In the genomic region with DNA sequence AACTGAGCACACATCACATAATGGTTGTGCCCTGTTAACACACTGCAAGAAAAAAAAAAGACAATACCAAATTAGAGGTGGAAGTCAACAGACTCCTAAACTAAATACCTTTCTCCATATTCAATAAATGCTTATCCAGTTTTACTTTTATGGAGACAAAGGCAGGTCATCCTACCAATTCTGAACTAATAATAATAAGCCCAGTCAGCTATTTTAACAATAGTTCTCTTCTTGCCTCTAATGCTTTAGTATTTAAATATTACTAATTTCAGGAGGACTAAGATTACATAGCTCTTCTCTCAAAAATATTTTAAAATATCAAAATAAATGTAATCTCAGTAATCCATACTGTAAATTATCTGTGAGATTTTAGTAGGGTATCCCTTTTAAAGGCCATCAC, we compare ENCODE assay signal across 14 cellular contexts. TPM values are rescaled to one million over a fixed set of nuclear protein-coding genes. Genes with fewer than 3 reads are reported as not detected.
DNase-seq lines count a peak whose midpoint lies in the region; ATAC-seq, FAIRE-seq and TF ChIP-seq lines count a peak whose summit lies in the region.
"Had no signal": no experiment of that assay in that cellular context is flagged by ENCODE, and none has a peak within 500 bp of the region (broad histone marks: within the 10 kb centered on the region; RNA-seq: fewer than 3 reads in every experiment).

No MANE protein-coding gene starts in this region.

- no peak for TF ChIP-seq RAD21 in K562 (CRISPR knock-in tag; conservative IDR thresholded peaks at IDR 0.05 in 1 of 2, IDR thresholded peaks at IDR 0.05 in 1 of 2)

- H3K27ac ChIP-seq in K562 (ENCODE audit: extremely low read depth, low read depth, low read length): no peak overlapping the region
- peak overlapping the region; percentile 90 for H3K27ac ChIP-seq in substantia nigra (ENCODE audit: low read depth, low read length, poor library complexity, severe bottlenecking)
- H3K27ac ChIP-seq: 22Rv1; BLaER1 treated with 17β-estradiol and CSF1 and Interleukin-3, amounts not matched to agents 10 nM and 100 nM had no signal

- peak overlapping the region; percentile 62 for H3K27ac Mint-ChIP-seq in activated T-cell treated with anti-CD3 and anti-CD28 coated beads, Interleukin-2, amount 50 U/mL, for 24 hours
- H3K27ac Mint-ChIP-seq in stimulated activated naive CD8-positive, alpha-beta T cell treated with anti-CD3 and anti-CD28 coated beads, Interleukin-15, amount 100 ng/mL, for 72 hours: no peak overlapping the region
- H3K27ac Mint-ChIP-seq: HFFc6 had no signal

- intact Hi-C loops in K562 (cut with micrococcal nuclease): no loop called here

- H3K79me2 ChIP-seq in K562 (ENCODE audit: control insufficient read depth, insufficient read depth, low read length): peaks cover 4% of the 10 kb centered on the region; the same call in 2 of the 3 replicates

- no peaks in the 10 kb centered on the region for H3K27me3 ChIP-seq in K562 (ENCODE audit: control insufficient read depth in 2 of 2, insufficient read depth in 2 of 2, low read length in 2 of 2)
- H3K27me3 ChIP-seq: BLaER1 treated with 17β-estradiol and CSF1 and Interleukin-3, amounts not matched to agents 10 nM and 100 nM had no signal

- peaks cover 2% of the 10 kb centered on the region for H3K4me1 Mint-ChIP-seq in activated T-cell treated with anti-CD3 and anti-CD28 coated beads, Interleukin-2, amount 50 U/mL, for 24 hours (ENCODE audit: low read depth)
- H3K4me1 Mint-ChIP-seq in stimulated activated naive CD8-positive, alpha-beta T cell treated with anti-CD3 and anti-CD28 coated beads, Interleukin-15, amount 100 ng/mL, for 72 hours: no peaks in the 10 kb centered on the region

- H3K9ac ChIP-seq in K562 (ENCODE audit: insufficient read depth in 1 of 2, low read depth in 2 of 2, low read length in 2 of 2): no peak overlapping the region
- H3K9ac ChIP-seq: BLaER1 treated with 17β-estradiol and CSF1 and Interleukin-3, amounts not matched to agents 10 nM and 100 nM had no signal

- H4K20me1 ChIP-seq in K562 (replicated peaks; ENCODE audit: control insufficient read depth, insufficient read depth, low read length): no peaks in the 10 kb centered on the region

- POLR2A ChIA-PET in K562 (lab: Yijun Ruan, JAX): interaction anchor here (0.6 to 1.5 kb wide), 4 partner anchors 10 to 22 kb away, joined by 3 to 5 read pairs (median 4); no protein-coding TSS in a partner anchor

- H3K9me3 Mint-ChIP-seq in activated T-cell treated with anti-CD3 and anti-CD28 coated beads, Interleukin-2, amount 50 U/mL, for 24 hours: no peaks in the 10 kb centered on the region
- H3K9me3 Mint-ChIP-seq in stimulated activated naive CD8-positive, alpha-beta T cell treated with anti-CD3 and anti-CD28 coated beads, Interleukin-15, amount 100 ng/mL, for 72 hours: no peaks in the 10 kb centered on the region
- H3K9me3 Mint-ChIP-seq: CD4-positive, CD25-positive, alpha-beta regulatory T cell; HFFc6 had no signal

- H3K4me3 ChIP-seq in K562: no peak overlapping the region
- H3K4me3 ChIP-seq: BLaER1 treated with 17β-estradiol and CSF1 and Interleukin-3, amounts not matched to agents 10 nM and 100 nM had no signal

- peaks cover 85% of the 10 kb centered on the region for H3K36me3 Mint-ChIP-seq in activated T-cell treated with anti-CD3 and anti-CD28 coated beads, Interleukin-2, amount 50 U/mL, for 24 hours (ENCODE audit: low read depth)

- no peaks in the 10 kb centered on the region for H3K27me3 Mint-ChIP-seq in activated T-cell treated with anti-CD3 and anti-CD28 coated beads, Interleukin-2, amount 50 U/mL, for 24 hours
- H3K27me3 Mint-ChIP-seq in stimulated activated naive CD8-positive, alpha-beta T cell treated with anti-CD3 and anti-CD28 coated beads, Interleukin-15, amount 100 ng/mL, for 72 hours: no peaks in the 10 kb centered on the region
- H3K27me3 Mint-ChIP-seq: CD4-positive, CD25-positive, alpha-beta regulatory T cell had no signal

- no peaks in the 10 kb centered on the region for H3K4me1 ChIP-seq in K562 (replicated peaks in 1 of 2; ENCODE audit: control insufficient read depth in 2 of 2, insufficient read depth in 2 of 2, low read length in 2 of 2)

- no TSS peak for BruUV-seq in K562 (replicated peaks; lab: Mats Ljungman, UMichigan)

- ATAC-seq in K562: no peak
- ATAC-seq in stimulated activated naive CD8-positive, alpha-beta T cell treated with anti-CD3 and anti-CD28 coated beads, Interleukin-15, amount 100 ng/mL, for 72 hours: no peak

- no peak overlapping the region for H2AFZ ChIP-seq in K562 (ENCODE audit: low read depth, low read length)

- H3K9me3 ChIP-seq in K562 (replicated peaks; ENCODE audit: control insufficient read depth, insufficient read depth, low read depth, low read length): no peaks in the 10 kb centered on the region
- H3K9me3 ChIP-seq: BLaER1 treated with 17β-estradiol and CSF1 and Interleukin-3, amounts not matched to agents 10 nM and 100 nM had no signal

- no peak for TF ChIP-seq CTCF in K562 (IDR thresholded peaks at IDR 0.05 in 2 of 3, conservative IDR thresholded peaks at IDR 0.05 in 1 of 3; ENCODE audit: insufficient read depth in 2 of 3, low read depth in 1 of 3, low read length in 3 of 3)

- no peaks in the 10 kb centered on the region for H3K9me1 ChIP-seq in K562 (ENCODE audit: control insufficient read depth, insufficient read depth, low read length)

- H3K4me3 Mint-ChIP-seq in activated T-cell treated with anti-CD3 and anti-CD28 coated beads, Interleukin-2, amount 50 U/mL, for 24 hours: no peak overlapping the region
- no peak overlapping the region for H3K4me3 Mint-ChIP-seq in stimulated activated naive CD8-positive, alpha-beta T cell treated with anti-CD3 and anti-CD28 coated beads, Interleukin-15, amount 100 ng/mL, for 72 hours
- H3K4me3 Mint-ChIP-seq: CD4-positive, CD25-positive, alpha-beta regulatory T cell; HFFc6 had no signal

- no peak for DNase-seq in activated T-cell treated with anti-CD3 and anti-CD28 coated beads, Interleukin-2, amount 50 U/mL, for 24 hours
- DNase-seq in activated T-cell treated with anti-CD3 and anti-CD28 coated beads, Interleukin-2, amount 50 U/mL, for 1 hour: no peak
- no peak for DNase-seq in K562 (ENCODE audit: extremely low read depth in 1 of 4, low spot score in 3 of 4)
- DNase-seq in substantia nigra (lab: John Stamatoyannopoulos, UW): no peak
- no peak for DNase-seq in ACHN
- no peak for DNase-seq in stimulated activated naive CD8-positive, alpha-beta T cell treated with anti-CD3 and anti-CD28 coated beads, Interleukin-15, amount 100 ng/mL, for 72 hours
- DNase-seq: Calu3; CD4-positive, CD25-positive, alpha-beta regulatory T cell; DMS 273 treated with DMSO at 0.1 percent for 48 hours; HCEC 1CT; HFFc6 had no signal

- H3K36me3 ChIP-seq in K562 (ENCODE audit: control insufficient read depth, insufficient read depth, low read length): peaks cover 92% of the 10 kb centered on the region

- no peak overlapping the region for H3K4me2 ChIP-seq in K562 (ENCODE audit: insufficient read depth, low read length)
- H3K4me2 ChIP-seq: BLaER1 treated with 17β-estradiol and CSF1 and Interleukin-3, amounts not matched to agents 10 nM and 100 nM had no signal

- no peak for TF ChIP-seq EP300 in K562 (IDR thresholded peaks at IDR 0.05; ENCODE audit: low read length)

- no peak for FAIRE-seq in K562 (lab: Jason Lieb, UNC)

- CTCF ChIA-PET in K562 (lab: Yijun Ruan, JAX; ENCODE audit: low intra/inter-chr PET ratio): no interaction called here

- in situ Hi-C loops in K562 (cut with MboI) (no loop called here), ACHN (cut with HindIII; ENCODE audit: low pct_ligation_motif_present, low pct_unique_long_range_greater_than_20kb, low sequenced_read_pairs) (no loop called here)

- no peak for TF ChIP-seq POLR2A in K562 (conservative IDR thresholded peaks at IDR 0.05)

RNA-seq across cellular contexts. Expression of a gene that starts 10.5 kb away (rescaled TPM):
- total RNA-seq in K562 (2011; cell fraction: chromatin; rRNA removed; ENCODE audit: low replicate concordance): 224 and 416 TPM in 2 replicates
- 117 and 133 TPM in 2 replicates for total RNA-seq in K562 (2011; cell fraction: nucleolus; rRNA removed)
- total RNA-seq in K562 (2011; cell fraction: nucleoplasm; rRNA removed): 151 and 175 TPM in 2 replicates
- total RNA-seq in K562 (2014; rRNA removed): 93.5 and 121 TPM in 2 replicates
- total RNA-seq in K562 (2014; rRNA removed; fragmentation: Illumina TruSeq; extraction: Trizol): 79.9 and 92.1 TPM in 2 replicates
- total RNA-seq in K562 (2015; rRNA removed; fragmentation: Illumina TruSeq; extraction: Trizol): 73.1 and 80.7 TPM in 2 replicates
- 102 and 110 TPM in 2 replicates for total RNA-seq in K562 (2021)
- 222 and 236 TPM in 2 replicates for polyA plus RNA-seq in K562 (2011; rRNA removed)
- polyA plus RNA-seq in K562 (2011; cell fraction: cytosol; rRNA removed): 140 and 207 TPM in 2 replicates
- 79.0 and 109 TPM in 2 replicates for polyA plus RNA-seq in K562 (2011; cell fraction: nucleus; rRNA removed)
- 107 and 187 TPM in 2 replicates for polyA plus RNA-seq in K562 (2012)
- polyA plus RNA-seq in K562 (2014; fragmentation: Illumina TruSeq; extraction: Trizol): 119 and 154 TPM in 2 replicates
- polyA plus RNA-seq in K562 (2014; fragmentation: Nextera tagmentation; extraction: Ambion mirVana): 100 to 1,000 TPM in 1 of 2 experiments, 10 to 100 TPM in 1; 49.8 to 123 TPM
- polyA plus RNA-seq in K562 (2014; rRNA removed): 99.5 and 125 TPM in 2 replicates
- polyA minus RNA-seq in K562 (2011; rRNA and poly(A)+ RNA removed): 382 and 419 TPM in 2 replicates
- 161 and 169 TPM in 2 replicates for polyA minus RNA-seq in K562 (2011; cell fraction: cytosol; rRNA and poly(A)+ RNA removed)
- 73.5 and 122 TPM in 2 replicates for polyA minus RNA-seq in K562 (2011; cell fraction: nucleus; rRNA and poly(A)+ RNA removed)

RNA-seq across cellular contexts. Expression of a gene that starts 10.7 kb away (rescaled TPM):
- 203 and 289 TPM in 2 replicates for total RNA-seq in K562 (2011; cell fraction: chromatin; rRNA removed; ENCODE audit: low replicate concordance)
- total RNA-seq in K562 (2011; cell fraction: nucleolus; rRNA removed): 237 and 279 TPM in 2 replicates
- total RNA-seq in K562 (2011; cell fraction: nucleoplasm; rRNA removed): 253 and 291 TPM in 2 replicates
- 21.3 and 27.3 TPM in 2 replicates for total RNA-seq in K562 (2014; rRNA removed)
- total RNA-seq in K562 (2014; rRNA removed; fragmentation: Illumina TruSeq; extraction: Trizol): 34.9 and 35.8 TPM in 2 replicates
- 37.2 and 42.3 TPM in 2 replicates for total RNA-seq in K562 (2015; rRNA removed; fragmentation: Illumina TruSeq; extraction: Trizol)
- total RNA-seq in K562 (2021): 54.1 and 57.9 TPM in 2 replicates
- polyA plus RNA-seq in K562 (2011; rRNA removed): 64.3 and 104 TPM in 2 replicates
- 103 and 114 TPM in 2 replicates for polyA plus RNA-seq in K562 (2011; cell fraction: cytosol; rRNA removed)
- polyA plus RNA-seq in K562 (2011; cell fraction: nucleus; rRNA removed): 178 and 195 TPM in 2 replicates
- 46.6 and 93.0 TPM in 2 replicates for polyA plus RNA-seq in K562 (2012)
- polyA plus RNA-seq in K562 (2014; fragmentation: Illumina TruSeq; extraction: Trizol): 75.9 and 91.1 TPM in 2 replicates
- polyA plus RNA-seq in K562 (2014; fragmentation: Nextera tagmentation; extraction: Ambion mirVana): 10 to 100 TPM; 46.0 to 68.7 TPM
- 55.3 and 60.7 TPM in 2 replicates for polyA plus RNA-seq in K562 (2014; rRNA removed)
- 85.4 and 89.2 TPM in 2 replicates for polyA minus RNA-seq in K562 (2011; rRNA and poly(A)+ RNA removed)
- 40.9 and 45.8 TPM in 2 replicates for polyA minus RNA-seq in K562 (2011; cell fraction: cytosol; rRNA and poly(A)+ RNA removed)
- polyA minus RNA-seq in K562 (2011; cell fraction: nucleus; rRNA and poly(A)+ RNA removed): 56.5 and 78.1 TPM in 2 replicates

RNA-seq across cellular contexts. Expression of a gene that starts 34.4 kb away (rescaled TPM):
- total RNA-seq in K562 (2011; cell fraction: chromatin; rRNA removed; ENCODE audit: low replicate concordance): 1.5 and 2.6 TPM in 2 replicates
- total RNA-seq in K562 (2011; cell fraction: nucleolus; rRNA removed): 1.3 and 2.0 TPM in 2 replicates
- 2.5 and 2.9 TPM in 2 replicates for total RNA-seq in K562 (2011; cell fraction: nucleoplasm; rRNA removed)
- total RNA-seq in K562 (2014; rRNA removed) (0.09 and 0.16 TPM in 2 replicates), K562 (2014; rRNA removed; fragmentation: Illumina TruSeq; extraction: Trizol) (0.33 and 0.35 TPM in 2 replicates), K562 (2015; rRNA removed; fragmentation: Illumina TruSeq; extraction: Trizol) (not detected in 2 replicates), K562 (2021) (0.78 and 0.84 TPM in 2 replicates)
- polyA plus RNA-seq in K562 (2011; rRNA removed) (0.29 and 0.57 TPM in 2 replicates), K562 (2014; fragmentation: Illumina TruSeq; extraction: Trizol) (0.88 and 1.0 TPM in 2 replicates), K562 (2014; fragmentation: Nextera tagmentation; extraction: Ambion mirVana) (under 1 TPM; 0.20 to 0.37 TPM), K562 (2014; rRNA removed) (1.3 and 1.4 TPM in 2 replicates)
- 0.40 and 0.71 TPM in 2 replicates for polyA plus RNA-seq in K562 (2011; cell fraction: cytosol; rRNA removed)
- polyA plus RNA-seq in K562 (2011; cell fraction: nucleus; rRNA removed): 1.2 and 1.4 TPM in 2 replicates
- 0.31 and 1.6 TPM in 2 replicates for polyA plus RNA-seq in K562 (2012)
- polyA minus RNA-seq in K562 (2011; rRNA and poly(A)+ RNA removed): 0.21 and 0.25 TPM in 2 replicates
- 0.46 TPM in 1 of 2 replicates, not detected in the other for polyA minus RNA-seq in K562 (2011; cell fraction: cytosol; rRNA and poly(A)+ RNA removed)
- 0.40 and 0.78 TPM in 2 replicates for polyA minus RNA-seq in K562 (2011; cell fraction: nucleus; rRNA and poly(A)+ RNA removed)
- total RNA-seq: CD4-positive, CD25-positive, alpha-beta regulatory T cell; Daoy had no signal

RNA-seq across cellular contexts. Expression of a gene that starts 47.6 kb away (rescaled TPM):
- total RNA-seq in K562 (2011; cell fraction: chromatin; rRNA removed; ENCODE audit: low replicate concordance): 77.5 and 114 TPM in 2 replicates
- 65.7 and 66.1 TPM in 2 replicates for total RNA-seq in K562 (2011; cell fraction: nucleolus; rRNA removed)
- 63.5 and 65.6 TPM in 2 replicates for total RNA-seq in K562 (2011; cell fraction: nucleoplasm; rRNA removed)
- total RNA-seq in K562 (2014; rRNA removed) (35.6 and 36.5 TPM in 2 replicates), K562 (2014; rRNA removed; fragmentation: Illumina TruSeq; extraction: Trizol) (44.5 and 51.3 TPM in 2 replicates), K562 (2015; rRNA removed; fragmentation: Illumina TruSeq; extraction: Trizol) (35.6 and 37.3 TPM in 2 replicates), K562 (2021) (60.2 and 64.9 TPM in 2 replicates)
- polyA plus RNA-seq in K562 (2011; rRNA removed) (70.2 and 91.6 TPM in 2 replicates), K562 (2014; fragmentation: Illumina TruSeq; extraction: Trizol) (51.9 and 59.8 TPM in 2 replicates), K562 (2014; fragmentation: Nextera tagmentation; extraction: Ambion mirVana) (100 to 1,000 TPM in 1 of 2 experiments, 10 to 100 TPM in 1; 81.2 to 103 TPM), K562 (2014; rRNA removed) (32.5 and 33.7 TPM in 2 replicates)
- polyA plus RNA-seq in K562 (2011; cell fraction: cytosol; rRNA removed): 30.5 and 46.0 TPM in 2 replicates
- 65.1 and 108 TPM in 2 replicates for polyA plus RNA-seq in K562 (2011; cell fraction: nucleus; rRNA removed)
- polyA plus RNA-seq in K562 (2012): 32.2 and 50.3 TPM in 2 replicates
- 88.3 and 89.0 TPM in 2 replicates for polyA minus RNA-seq in K562 (2011; rRNA and poly(A)+ RNA removed)
- polyA minus RNA-seq in K562 (2011; cell fraction: cytosol; rRNA and poly(A)+ RNA removed): 17.8 and 19.0 TPM in 2 replicates
- polyA minus RNA-seq in K562 (2011; cell fraction: nucleus; rRNA and poly(A)+ RNA removed): 39.7 and 59.8 TPM in 2 replicates
